ENCODE assay signal across 28 cellular contexts in genomic region chr12:61290473-61290872, GRCh38.
"Had no signal": no experiment of that assay in that cellular context is flagged by ENCODE, and none has a peak within 500 bp of the region (broad histone marks: within the 10 kb centered on the region; RNA-seq: fewer than 3 reads in every experiment).

No MANE protein-coding gene starts in this region.

- H3K4me1 ChIP-seq: colonic mucosa, esophagus muscularis mucosa, esophagus squamous epithelium, foreskin keratinocyte, gastrocnemius medialis, gastroesophageal sphincter, heart left ventricle, heart right ventricle had no signal

- DNase-seq: colonic mucosa; cortex of kidney; dermis blood vessel endothelial cell; dorsolateral prefrontal cortex; effector CD4-positive, alpha-beta T cell; effector CD8-positive, alpha-beta T cell; effector memory CD4-positive, alpha-beta T cell; effector memory CD8-positive, alpha-beta T cell; endodermal cell; erythroblast; esophagus squamous epithelium; foreskin fibroblast; foreskin keratinocyte; foreskin melanocyte; gastrocnemius medialis; glutamatergic neuron; head of caudate nucleus; heart left ventricle; heart right ventricle had no signal

- H3K27ac ChIP-seq: colonic mucosa, coronary artery, dorsolateral prefrontal cortex, epithelial cell of prostate, esophagus muscularis mucosa, esophagus squamous epithelium, foreskin keratinocyte, gastrocnemius medialis, gastroesophageal sphincter, heart left ventricle, heart right ventricle had no signal

- FAIRE-seq: colon, endometrium, endothelial cell of umbilical vein, frontal cortex had no signal

- H3K36me3 ChIP-seq: colonic mucosa, esophagus muscularis mucosa, esophagus squamous epithelium, gastrocnemius medialis, gastroesophageal sphincter, heart left ventricle, heart right ventricle had no signal

- ATAC-seq: effector memory CD8-positive, alpha-beta T cell; esophagus mucosa; foreskin keratinocyte; gastrocnemius medialis; gastroesophageal sphincter; heart left ventricle; heart right ventricle had no signal

- H3K27me3 ChIP-seq: colonic mucosa, dorsolateral prefrontal cortex, esophagus muscularis mucosa, esophagus squamous epithelium, foreskin keratinocyte, gastrocnemius medialis, gastroesophageal sphincter, heart left ventricle, heart right ventricle had no signal

- H3K9me3 ChIP-seq: colonic mucosa had no signal

- H3K4me3 ChIP-seq: colonic mucosa, coronary artery, dorsolateral prefrontal cortex, esophagus muscularis mucosa, esophagus squamous epithelium, gastrocnemius medialis, gastroesophageal sphincter, heart left ventricle, heart right ventricle had no signal
